In the genomic region with DNA sequence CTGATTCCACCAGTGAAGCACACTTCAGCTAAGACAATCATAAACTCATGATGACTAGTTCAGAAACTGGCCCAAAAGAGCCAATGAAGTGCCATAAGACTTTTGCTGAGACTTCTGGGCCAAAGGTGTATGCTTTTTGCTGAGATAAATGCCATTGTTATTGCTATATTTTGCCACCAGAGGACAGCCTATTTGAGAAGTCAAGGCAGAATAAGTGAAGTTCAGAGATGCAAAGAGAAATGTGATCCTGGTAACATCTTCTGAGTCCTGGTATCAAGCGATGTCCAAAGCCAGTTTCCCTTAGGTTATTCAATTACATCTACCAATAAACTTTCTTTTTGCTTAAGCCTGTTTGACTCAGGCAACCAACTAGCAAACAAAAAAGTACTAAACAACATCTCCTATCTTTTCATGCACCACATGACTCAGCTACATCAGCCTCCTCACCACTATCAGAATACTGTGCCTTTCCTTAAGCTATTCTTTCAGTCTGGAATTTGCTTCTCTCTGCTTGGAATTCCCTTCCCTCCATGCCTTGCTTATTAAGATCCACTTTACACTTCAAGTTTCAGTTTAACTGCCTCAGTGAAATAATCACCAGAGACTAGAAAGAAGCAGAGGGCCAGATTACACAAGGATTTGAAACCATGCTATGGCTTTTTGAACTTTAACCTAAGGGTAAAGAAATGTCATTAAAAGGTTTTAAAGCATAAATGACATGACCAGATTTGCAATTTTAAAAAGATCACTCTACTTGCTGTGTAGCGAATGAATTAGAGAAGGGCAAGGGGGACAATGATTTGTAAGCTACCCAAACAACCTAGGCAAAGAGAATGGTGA, we compare ENCODE assay signal across 8 cellular contexts. TPM values are rescaled to one million over a fixed set of nuclear protein-coding genes. Genes with fewer than 3 reads are reported as not detected.
DNase-seq lines count a peak whose midpoint lies in the region; ATAC-seq and TF ChIP-seq lines count a peak whose summit lies in the region.

No MANE protein-coding gene starts in this region.

- H3K36me3 ChIP-seq in esophagus squamous epithelium = no peaks in the 10 kb centered on the region

- peaks cover 7% of the 10 kb centered on the region for H3K9me3 Mint-ChIP-seq in activated CD8-positive, alpha-beta T cell treated with anti-CD3 and anti-CD28 coated beads for 36 hours
- H3K9me3 Mint-ChIP-seq in activated CD8-positive, alpha-beta T cell treated with anti-CD3 and anti-CD28 coated beads, Interleukin-2, amount 10 ng/mL, durations not matched to agents 7 days and 5 days (ENCODE audit: insufficient read depth) = peaks cover 8% of the 10 kb centered on the region
- H3K9me3 Mint-ChIP-seq in stimulated activated naive CD8-positive, alpha-beta T cell treated with anti-CD3 and anti-CD28 coated beads, Interleukin-15, amount 100 ng/mL, for 72 hours = peaks cover 12 to 13% of the 10 kb centered on the region in 2 donors

- POLR2A ChIA-PET in activated CD8-positive, alpha-beta T cell treated with anti-CD3 and anti-CD28 coated beads for 36 hours (lab: Charles Lee) = interaction anchor here (1.1 to 1.5 kb wide), 2 partner anchors 13 to 95 kb away, joined by 3 to 4 read pairs; no protein-coding TSS in a partner anchor
- POLR2A ChIA-PET in activated CD8-positive, alpha-beta T cell treated with anti-CD3 and anti-CD28 coated beads, Interleukin-2, amount 10 ng/mL, durations not matched to agents 7 days and 5 days (lab: Charles Lee) = interaction anchor here (1.6 kb wide), 1 partner anchor 10 kb away, joined by 3 read pairs; no protein-coding TSS in a partner anchor

- no peak overlapping the region for H3K27ac Mint-ChIP-seq in activated CD8-positive, alpha-beta T cell treated with anti-CD3 and anti-CD28 coated beads for 36 hours
- H3K27ac Mint-ChIP-seq in activated CD8-positive, alpha-beta T cell treated with anti-CD3 and anti-CD28 coated beads, Interleukin-2, amount 10 ng/mL, durations not matched to agents 7 days and 5 days = no peak overlapping the region
- H3K27ac Mint-ChIP-seq in stimulated activated naive CD8-positive, alpha-beta T cell treated with anti-CD3 and anti-CD28 coated beads, Interleukin-15, amount 100 ng/mL, for 72 hours = no peak overlapping the region

- peaks cover 10% of the 10 kb centered on the region for H3K36me3 Mint-ChIP-seq in activated CD8-positive, alpha-beta T cell treated with anti-CD3 and anti-CD28 coated beads for 36 hours (ENCODE audit: low read depth)
- peaks cover 8% of the 10 kb centered on the region for H3K36me3 Mint-ChIP-seq in activated CD8-positive, alpha-beta T cell treated with anti-CD3 and anti-CD28 coated beads, Interleukin-2, amount 10 ng/mL, durations not matched to agents 7 days and 5 days (ENCODE audit: low read depth)

- H3K9me3 ChIP-seq in esophagus squamous epithelium = no peaks in the 10 kb centered on the region

- CTCF ChIA-PET in activated CD8-positive, alpha-beta T cell treated with anti-CD3 and anti-CD28 coated beads for 36 hours (lab: Charles Lee) = interaction anchor here (1.0 to 3.7 kb wide), 6 partner anchors 10 to 52 kb away, joined by 3 to 19 read pairs (median 8); no protein-coding TSS in a partner anchor
- CTCF ChIA-PET in activated CD8-positive, alpha-beta T cell treated with anti-CD3 and anti-CD28 coated beads, Interleukin-2, amount 10 ng/mL, durations not matched to agents 7 days and 5 days (lab: Charles Lee) = interaction anchor here (0.7 to 3.2 kb wide), 10 partner anchors 11 to 528 kb away, joined by 3 to 19 read pairs (median 4); a partner anchor contains a TSS

- WGBS in esophagus squamous epithelium, 2 donors = 92 to 94% methylated on average over 2 of the region's 2 CpGs

- no peak overlapping the region for H3K27ac ChIP-seq in esophagus squamous epithelium

- peak; percentile 86 for ATAC-seq in activated CD8-positive, alpha-beta T cell treated with anti-CD3 and anti-CD28 coated beads for 36 hours
- no peak for ATAC-seq in activated CD8-positive, alpha-beta T cell treated with anti-CD3 and anti-CD28 coated beads, Interleukin-2, amount 10 ng/mL, durations not matched to agents 7 days and 5 days
- ATAC-seq in stimulated activated naive CD8-positive, alpha-beta T cell treated with anti-CD3 and anti-CD28 coated beads, Interleukin-15, amount 100 ng/mL, for 72 hours = peak; percentile 60
- ATAC-seq in HG03460 (IDR thresholded peaks at IDR 0.05; ENCODE audit: unreplicated experiment) (no peak), HG03095 (IDR thresholded peaks at IDR 0.05; ENCODE audit: unreplicated experiment) (no peak), HG03442 (IDR thresholded peaks at IDR 0.05; ENCODE audit: unreplicated experiment) (no peak)

- H3K4me1 Mint-ChIP-seq in activated CD8-positive, alpha-beta T cell treated with anti-CD3 and anti-CD28 coated beads for 36 hours (ENCODE audit: low read depth) = peaks cover 15% of the 10 kb centered on the region
- H3K4me1 Mint-ChIP-seq in activated CD8-positive, alpha-beta T cell treated with anti-CD3 and anti-CD28 coated beads, Interleukin-2, amount 10 ng/mL, durations not matched to agents 7 days and 5 days (ENCODE audit: low read depth) = no peaks in the 10 kb centered on the region
- H3K4me1 Mint-ChIP-seq in stimulated activated naive CD8-positive, alpha-beta T cell treated with anti-CD3 and anti-CD28 coated beads, Interleukin-15, amount 100 ng/mL, for 72 hours = peaks cover 16% of the 10 kb centered on the region

- no peak overlapping the region for H3K4me3 ChIP-seq in NB4 (ENCODE audit: low read depth, low read length)
- no peak overlapping the region for H3K4me3 ChIP-seq in esophagus squamous epithelium

- H3K4me3 Mint-ChIP-seq in activated CD8-positive, alpha-beta T cell treated with anti-CD3 and anti-CD28 coated beads for 36 hours = no peak overlapping the region
- no peak overlapping the region for H3K4me3 Mint-ChIP-seq in activated CD8-positive, alpha-beta T cell treated with anti-CD3 and anti-CD28 coated beads, Interleukin-2, amount 10 ng/mL, durations not matched to agents 7 days and 5 days
- H3K4me3 Mint-ChIP-seq in stimulated activated naive CD8-positive, alpha-beta T cell treated with anti-CD3 and anti-CD28 coated beads, Interleukin-15, amount 100 ng/mL, for 72 hours = no peak overlapping the region

- H3K4me1 ChIP-seq in esophagus squamous epithelium = no peaks in the 10 kb centered on the region

- H3K27me3 ChIP-seq in esophagus squamous epithelium = no peaks in the 10 kb centered on the region

- no peaks in the 10 kb centered on the region for H3K27me3 Mint-ChIP-seq in activated CD8-positive, alpha-beta T cell treated with anti-CD3 and anti-CD28 coated beads for 36 hours
- peaks cover 2% of the 10 kb centered on the region for H3K27me3 Mint-ChIP-seq in activated CD8-positive, alpha-beta T cell treated with anti-CD3 and anti-CD28 coated beads, Interleukin-2, amount 10 ng/mL, durations not matched to agents 7 days and 5 days (ENCODE audit: low read depth)
- no peaks in the 10 kb centered on the region for H3K27me3 Mint-ChIP-seq in stimulated activated naive CD8-positive, alpha-beta T cell treated with anti-CD3 and anti-CD28 coated beads, Interleukin-15, amount 100 ng/mL, for 72 hours

- no peak for DNase-seq in activated CD8-positive, alpha-beta T cell treated with anti-CD3 and anti-CD28 coated beads for 36 hours
- DNase-seq in activated CD8-positive, alpha-beta T cell treated with anti-CD3 and anti-CD28 coated beads, Interleukin-2, amount 10 ng/mL, durations not matched to agents 7 days and 5 days = no peak
- DNase-seq in NB4 (ENCODE audit: low read depth) = peak; percentile 39
- no peak for DNase-seq in esophagus squamous epithelium (lab: John Stamatoyannopoulos, UW)
- peak in 1 of 2 donors; percentile 4 for DNase-seq in stimulated activated naive CD8-positive, alpha-beta T cell treated with anti-CD3 and anti-CD28 coated beads, Interleukin-15, amount 100 ng/mL, for 72 hours

- TF ChIP-seq POLR2A in NB4 (IDR thresholded peaks at IDR 0.05; ENCODE audit: extremely low read depth, insufficient read length) (no peak), esophagus squamous epithelium (IDR thresholded peaks at IDR 0.05) (no peak)

- intact Hi-C loops in activated CD8-positive, alpha-beta T cell treated with anti-CD3 and anti-CD28 coated beads for 36 hours (cut with micrococcal nuclease) = no loop called here
- intact Hi-C loops in esophagus squamous epithelium (cut with DNase I) = no loop called here

- TF ChIP-seq CTCF in activated CD8-positive, alpha-beta T cell treated with anti-CD3 and anti-CD28 coated beads for 36 hours (IDR thresholded peaks at IDR 0.05) = peak; percentile 62
- TF ChIP-seq CTCF in NB4 (IDR thresholded peaks at IDR 0.05; ENCODE audit: low read depth, low read length) = peak; percentile 68
- TF ChIP-seq CTCF in esophagus squamous epithelium (IDR thresholded peaks at IDR 0.05) = peak in 5 of 6 experiments; percentile 30 to 65 (median 42)

RNA-seq across cellular contexts. Expression of a gene that starts 14.0 kb away (rescaled TPM):
- total RNA-seq in activated CD8-positive, alpha-beta T cell treated with anti-CD3 and anti-CD28 coated beads for 36 hours = 10 to 100 TPM; 26.6 to 27.8 TPM
- 10 to 100 TPM; 13.5 to 15.7 TPM for total RNA-seq in activated CD8-positive, alpha-beta T cell treated with anti-CD3 and anti-CD28 coated beads, Interleukin-2, amount 10 ng/mL, durations not matched to agents 7 days and 5 days
- 10 to 100 TPM in 2 of 4 donors, 1 to 10 TPM in 2; 5.7 to 14.3 (median 10.8) TPM for total RNA-seq in esophagus squamous epithelium

Comparison
In these comparisons a context has a peak if more than half of its experiments do, and no peak if none do; other contexts are left out.
1. ATAC-seq: peak in activated CD8-positive, alpha-beta T cell treated with anti-CD3 and anti-CD28 coated beads for 36 hours (single experiment) and stimulated activated naive CD8-positive, alpha-beta T cell treated with anti-CD3 and anti-CD28 coated beads, Interleukin-15, amount 100 ng/mL, for 72 hours (single experiment); none in activated CD8-positive, alpha-beta T cell treated with anti-CD3 and anti-CD28 coated beads, Interleukin-2, amount 10 ng/mL, durations not matched to agents 7 days and 5 days (single experiment), HG03460 (single experiment), HG03095 (single experiment) and HG03442 (single experiment).
2. Peak in every context shown above with its lines, with median percentiles within 50 percentile points of each other: CTCF ChIP-seq.